ENCODE assay signal across 29 cellular contexts in genomic region chr10:76122056-76122455, GRCh38.
"Had no signal": no experiment of that assay in that cellular context is flagged by ENCODE, and none has a peak within 500 bp of the region (broad histone marks: within the 10 kb centered on the region; RNA-seq: fewer than 3 reads in every experiment).

No MANE protein-coding gene starts in this region.

- DNase-seq: activated CD4-positive, alpha-beta memory T cell treated with anti-CD3 and anti-CD28 coated beads, Interleukin-2, amount 10 ng/mL, durations not matched to agents 7 days and 5 days; activated CD4-positive, alpha-beta T cell treated with anti-CD3 and anti-CD28 coated beads for 1 hour; activated CD4-positive, alpha-beta T cell treated with anti-CD3 and anti-CD28 coated beads for 48 hours; activated CD4-positive, CD25-positive, alpha-beta regulatory T cell; activated gamma-delta T cell; activated naive CD4-positive, alpha-beta T cell treated with anti-CD3 and anti-CD28 coated beads for 36 hours; activated T-cell treated with anti-CD3 and anti-CD28 coated beads, Interleukin-2, amount 50 U/mL, for 24 hours; adrenal gland; body of pancreas; MM.1S; MV-4-11; NCI-H1092 treated with DMSO at 0.1 percent for 48 hours; NCI-H1417; NCI-H187 treated with DMSO at 0.1 percent for 48 hours; NCI-H2081; NCI-H345; NCI-H526 treated with DMSO at 0.1 percent for 48 hours; NK-92 treated with Interleukin-12 subunit alpha and Interleukin-12 subunit beta, amount 100 ng/mL, for 24 hours; PC-3; Peyer's patch; RPMI8226; SW 1271; T-helper 1 cell; T-helper 2 cell; T-helper 9 cell had no signal

- H3K4me3 ChIP-seq: adrenal gland, body of pancreas, breast epithelium, Peyer's patch had no signal

- H3K9me3 ChIP-seq: adrenal gland, body of pancreas, breast epithelium, Peyer's patch had no signal

- H3K27me3 ChIP-seq: adrenal gland, body of pancreas, breast epithelium, Peyer's patch had no signal

- H3K4me1 ChIP-seq: adrenal gland, body of pancreas, breast epithelium, Peyer's patch had no signal

- H3K27ac ChIP-seq: adrenal gland, body of pancreas, breast epithelium, KMS-11, Peyer's patch, VCaP had no signal

- ATAC-seq: activated naive CD4-positive, alpha-beta T cell treated with anti-CD3 and anti-CD28 coated beads, Interleukin-2, amount 50 U/mL, for 72 hours; body of pancreas; PC-3 had no signal

- H3K36me3 ChIP-seq: adrenal gland, breast epithelium, Peyer's patch had no signal
